In genomic region chr17:64426584-64426983, GRCh38 we compare ENCODE assay signal across 15 cellular contexts. TPM values are rescaled to one million over a fixed set of nuclear protein-coding genes. Genes with fewer than 3 reads are reported as not detected.
DNase-seq lines count a peak whose midpoint lies in the region.
"Had no signal": no experiment of that assay in that cellular context is flagged by ENCODE, and none has a peak within 500 bp of the region (broad histone marks: within the 10 kb centered on the region; RNA-seq: fewer than 3 reads in every experiment).

No MANE protein-coding gene starts in this region.

- no peaks in the 10 kb centered on the region for H3K9me3 ChIP-seq in GM23248 (ENCODE audit: low read depth)
- H3K9me3 ChIP-seq: BLaER1, Caco-2 had no signal

- H3K27me3 ChIP-seq in GM23248 (replicated peaks; ENCODE audit: insufficient read depth): no peaks in the 10 kb centered on the region
- H3K27me3 ChIP-seq: BLaER1 had no signal

- H3F3A ChIP-seq in GM23248 (ENCODE audit: insufficient read depth): no peaks in the 10 kb centered on the region

- H3K4me3 Mint-ChIP-seq in activated naive CD4-positive, alpha-beta T cell treated with anti-CD3 and anti-CD28 coated beads, Interleukin-2, amount 50 U/mL, for 24 hours: no peak overlapping the region
- no peak overlapping the region for H3K4me3 Mint-ChIP-seq in activated naive CD4-positive, alpha-beta T cell treated with anti-CD3 and anti-CD28 coated beads, Interleukin-2, amount 10 ng/mL, durations not matched to agents 7 days and 5 days
- H3K4me3 Mint-ChIP-seq: CD8-positive, alpha-beta memory T cell had no signal

- H3K27ac Mint-ChIP-seq in activated naive CD4-positive, alpha-beta T cell treated with anti-CD3 and anti-CD28 coated beads, Interleukin-2, amount 50 U/mL, for 24 hours: peak overlapping the region; percentile 13
- H3K27ac Mint-ChIP-seq in activated naive CD4-positive, alpha-beta T cell treated with anti-CD3 and anti-CD28 coated beads, Interleukin-2, amount 10 ng/mL, durations not matched to agents 7 days and 5 days: no peak overlapping the region
- H3K27ac Mint-ChIP-seq: CD8-positive, alpha-beta memory T cell had no signal

- H3K4me1 ChIP-seq in GM23248 (ENCODE audit: insufficient read depth): peaks cover 6% of the 10 kb centered on the region; the same call in 1 of the 2 replicates
- H3K4me1 ChIP-seq: BLaER1, Caco-2 had no signal

- H3K27ac ChIP-seq in GM23248: no peak overlapping the region
- H3K27ac ChIP-seq: BLaER1 had no signal

- no peaks in the 10 kb centered on the region for H3K4me1 Mint-ChIP-seq in activated naive CD4-positive, alpha-beta T cell treated with anti-CD3 and anti-CD28 coated beads, Interleukin-2, amount 50 U/mL, for 24 hours
- peaks cover 3% of the 10 kb centered on the region for H3K4me1 Mint-ChIP-seq in activated naive CD4-positive, alpha-beta T cell treated with anti-CD3 and anti-CD28 coated beads, Interleukin-2, amount 10 ng/mL, durations not matched to agents 7 days and 5 days
- H3K4me1 Mint-ChIP-seq: CD8-positive, alpha-beta memory T cell had no signal

- H4K20me1 ChIP-seq in GM23248 (ENCODE audit: insufficient read depth): no peaks in the 10 kb centered on the region
- H4K20me1 ChIP-seq: BLaER1 had no signal

- H3K36me3 Mint-ChIP-seq in activated naive CD4-positive, alpha-beta T cell treated with anti-CD3 and anti-CD28 coated beads, Interleukin-2, amount 50 U/mL, for 24 hours: no peaks in the 10 kb centered on the region
- H3K36me3 Mint-ChIP-seq in activated naive CD4-positive, alpha-beta T cell treated with anti-CD3 and anti-CD28 coated beads, Interleukin-2, amount 10 ng/mL, durations not matched to agents 7 days and 5 days: no peaks in the 10 kb centered on the region
- H3K36me3 Mint-ChIP-seq: CD8-positive, alpha-beta memory T cell had no signal

- H3K36me3 ChIP-seq in GM23248 (ENCODE audit: low read depth): no peaks in the 10 kb centered on the region
- H3K36me3 ChIP-seq: BLaER1 had no signal

- no peaks in the 10 kb centered on the region for H3K79me2 ChIP-seq in GM23248 (ENCODE audit: insufficient read depth)

- H3K9me3 Mint-ChIP-seq in activated naive CD4-positive, alpha-beta T cell treated with anti-CD3 and anti-CD28 coated beads, Interleukin-2, amount 50 U/mL, for 24 hours: no peaks in the 10 kb centered on the region
- H3K9me3 Mint-ChIP-seq in activated naive CD4-positive, alpha-beta T cell treated with anti-CD3 and anti-CD28 coated beads, Interleukin-2, amount 10 ng/mL, durations not matched to agents 7 days and 5 days: no peaks in the 10 kb centered on the region
- H3K9me3 Mint-ChIP-seq: CD8-positive, alpha-beta memory T cell had no signal

- DNase-seq in DMS53 (lab: John Stamatoyannopoulos, UW) (peak; percentile 38), DMS53 treated with DMSO at 0.1 percent for 48 hours (lab: John Stamatoyannopoulos, UW; ENCODE audit: unreplicated experiment) (no peak), NCI-H526 (lab: John Stamatoyannopoulos, UW) (peak; percentile 24 to 61), GM23248 (no peak), occipital lobe (lab: John Stamatoyannopoulos, UW) (no peak), HCEC 1CT (no peak)
- no peak for DNase-seq in activated naive CD4-positive, alpha-beta T cell treated with anti-CD3 and anti-CD28 coated beads, Interleukin-2, amount 10 ng/mL, durations not matched to agents 7 days and 5 days
- DNase-seq: 8988T; AML-193; CD8-positive, alpha-beta memory T cell; DMS79 treated with DMSO at 0.1 percent for 48 hours; EL had no signal

- no peaks in the 10 kb centered on the region for H3K9me2 ChIP-seq in GM23248 (ENCODE audit: insufficient read depth)

- CTCF ChIA-PET in activated naive CD4-positive, alpha-beta T cell treated with anti-CD3 and anti-CD28 coated beads, Interleukin-2, amount 10 ng/mL, durations not matched to agents 7 days and 5 days (lab: Charles Lee): interaction anchor here (0.7 to 1.8 kb wide), 2 partner anchors 65 to 222 kb away, joined by 3 to 8 read pairs; no protein-coding TSS in a partner anchor

- in situ Hi-C loops in GM23248 (cut with MboI): no loop called here

- no peak overlapping the region for H3K4me3 ChIP-seq in GM23248
- H3K4me3 ChIP-seq: BLaER1 had no signal

- no peak overlapping the region for H2AFZ ChIP-seq in GM23248

- H3K9ac ChIP-seq in GM23248: no peak overlapping the region
- H3K9ac ChIP-seq: BLaER1 had no signal

- H3K27me3 Mint-ChIP-seq in activated naive CD4-positive, alpha-beta T cell treated with anti-CD3 and anti-CD28 coated beads, Interleukin-2, amount 50 U/mL, for 24 hours: no peaks in the 10 kb centered on the region
- H3K27me3 Mint-ChIP-seq in activated naive CD4-positive, alpha-beta T cell treated with anti-CD3 and anti-CD28 coated beads, Interleukin-2, amount 10 ng/mL, durations not matched to agents 7 days and 5 days: peaks cover 49% of the 10 kb centered on the region

- H3K4me2 ChIP-seq in GM23248 (ENCODE audit: unreplicated experiment): no peak overlapping the region
- H3K4me2 ChIP-seq: BLaER1 had no signal

RNA-seq across cellular contexts. Expression of gene MILR1, which starts 22.3 kb away (rescaled TPM):
- 4.7 and 11.7 TPM in 2 replicates for total RNA-seq in GM23248 (2014; rRNA removed; shearing (Covaris generic))
- polyA plus RNA-seq in GM23248 (2016; fragmentation: Nextera tagmentation; extraction: Ambion mirVana): 6.3 and 6.5 TPM in 2 replicates
- 2.2 TPM for total RNA-seq in occipital lobe
- total RNA-seq: Caco-2 had no signal
- polyA plus RNA-seq: CD8-positive, alpha-beta memory T cell had no signal

RNA-seq across cellular contexts. Expression of gene PECAM1, which starts 35.9 kb away (rescaled TPM):
- not detected in 2 replicates for total RNA-seq in GM23248 (2014; rRNA removed; shearing (Covaris generic))
- 0.06 and 0.11 TPM in 2 replicates for polyA plus RNA-seq in GM23248 (2016; fragmentation: Nextera tagmentation; extraction: Ambion mirVana)
- total RNA-seq in occipital lobe: 7.2 TPM

Comparison
In these comparisons a context has a peak if more than half of its experiments do, and no peak if none do; other contexts are left out.
1. DNase-seq: peak in DMS53 (single experiment) and NCI-H526 (2 of 2); none in DMS53 treated with DMSO at 0.1 percent for 48 hours (single experiment), activated naive CD4-positive, alpha-beta T cell treated with anti-CD3 and anti-CD28 coated beads, Interleukin-2, amount 10 ng/mL, durations not matched to agents 7 days and 5 days (single experiment), GM23248 (single experiment), occipital lobe (single experiment) and HCEC 1CT (single experiment).